25 cellular contexts compared by ENCODE assay signal in genomic region chr7:68442931-68443631, GRCh38.
DNase-seq lines count a peak whose midpoint lies in the region; ATAC-seq, FAIRE-seq and TF ChIP-seq lines count a peak whose summit lies in the region.
"Had no signal": no experiment of that assay in that cellular context is flagged by ENCODE, and none has a peak within 500 bp of the region (broad histone marks: within the 10 kb centered on the region; RNA-seq: fewer than 3 reads in every experiment).

No MANE protein-coding gene starts in this region.

- intact Hi-C loops in HepG2 (cut with micrococcal nuclease; ENCODE audit: unreplicated experiment): no loop called here
- intact Hi-C loops in right lobe of liver (cut with DNase I): no loop called here

- H4K20me1 ChIP-seq in HepG2 (ENCODE audit: insufficient read depth, low read length): no peaks in the 10 kb centered on the region
- H4K20me1 ChIP-seq: BLaER1 treated with 17β-estradiol and CSF1 and Interleukin-3, amounts not matched to agents 10 nM and 100 nM had no signal

- no TSS peak for BruUV-seq in HepG2 (replicated peaks; lab: Mats Ljungman, UMichigan)

- no peak for FAIRE-seq in HepG2 (lab: Jason Lieb, UNC)
- FAIRE-seq: A204.1, D721Med, GM12878, GM19239 had no signal

- POLR2A ChIA-PET in HepG2 (lab: Yijun Ruan, JAX): no interaction called here

- no peaks in the 10 kb centered on the region for H3K4me1 ChIP-seq in HepG2 (ENCODE audit: insufficient read depth, low read length)
- H3K4me1 ChIP-seq in right lobe of liver: no peaks in the 10 kb centered on the region
- H3K4me1 ChIP-seq in parathyroid adenoma: no peaks in the 10 kb centered on the region
- H3K4me1 ChIP-seq: BE2C; BLaER1 treated with 17β-estradiol and CSF1 and Interleukin-3, amounts not matched to agents 10 nM and 100 nM had no signal

- H3K9ac ChIP-seq in HepG2 (ENCODE audit: insufficient read depth, low read depth, low read length) (no peak overlapping the region), parathyroid adenoma (no peak overlapping the region)
- H3K9ac ChIP-seq: BLaER1 treated with 17β-estradiol and CSF1 and Interleukin-3, amounts not matched to agents 10 nM and 100 nM; GM23248 had no signal

- H3K36me3 ChIP-seq in HepG2 (replicated peaks in 1 of 2; ENCODE audit: control insufficient read depth in 1 of 2, insufficient read depth in 2 of 2, low read length in 2 of 2) (no peaks in the 10 kb centered on the region), right lobe of liver (no peaks in the 10 kb centered on the region), parathyroid adenoma (ENCODE audit: control insufficient read depth, insufficient read depth, low read length) (no peaks in the 10 kb centered on the region)
- H3K36me3 ChIP-seq: BE2C; BLaER1 treated with 17β-estradiol and CSF1 and Interleukin-3, amounts not matched to agents 10 nM and 100 nM had no signal

- CTCF ChIA-PET in HepG2 (lab: Yijun Ruan, JAX; ENCODE audit: low intra/inter-chr PET ratio, low total read pairs): no interaction called here

- no peak for TF ChIP-seq POLR2A in HepG2 (IDR thresholded peaks at IDR 0.05; ENCODE audit: insufficient read depth in 1 of 2, low read depth in 2 of 2, low read length in 2 of 2)
- TF ChIP-seq POLR2A in right lobe of liver (IDR thresholded peaks at IDR 0.05): no peak

- H3K4me3 ChIP-seq in HepG2 (replicated peaks in 1 of 3; ENCODE audit: insufficient read depth in 1 of 3, low read depth in 2 of 3, low read length in 3 of 3) (no peak overlapping the region), right lobe of liver (no peak overlapping the region), parathyroid adenoma (ENCODE audit: low read depth, low read length) (no peak overlapping the region)
- H3K4me3 ChIP-seq: BLaER1 treated with 17β-estradiol and CSF1 and Interleukin-3, amounts not matched to agents 10 nM and 100 nM; GM12878; GM23248 had no signal

- H3K79me2 ChIP-seq in HepG2 (ENCODE audit: insufficient read depth, low read length): no peaks in the 10 kb centered on the region
- H3K79me2 ChIP-seq in parathyroid adenoma: no peaks in the 10 kb centered on the region

- TF ChIP-seq EP300 in HepG2 (IDR thresholded peaks at IDR 0.05; ENCODE audit: low read depth in 2 of 2, low read length in 2 of 2) (no peak), HepG2 (CRISPR knock-in tag; IDR thresholded peaks at IDR 0.05; ENCODE audit: borderline replicate concordance) (no peak)

- DNase-seq in HepG2 (ENCODE audit: low spot score): no peak
- DNase-seq in right lobe of liver: no peak
- peak; percentile 38 for DNase-seq in NCI-H226
- DNase-seq in dedifferentiated amniotic fluid mesenchymal stem cell (ENCODE audit: extremely low spot score): no peak
- DNase-seq in activated T-cell treated with anti-CD3 and anti-CD28 coated beads, Interleukin-2, amount 50 U/mL, for 48 hours: no peak
- DNase-seq: ACHN; AML-193; BE2C; CD4-positive, alpha-beta T cell; CD8-positive, alpha-beta memory T cell; DMS 273 treated with DMSO at 0.1 percent for 48 hours; DMS79; EL; GDM1; GM23248; H9; HFFc6 had no signal

- peaks cover 32% of the 10 kb centered on the region; the same call in 1 of the 2 replicates for H3K9me3 ChIP-seq in HepG2 (ENCODE audit: low read length)
- H3K9me3 ChIP-seq in right lobe of liver: no peaks in the 10 kb centered on the region
- H3K9me3 ChIP-seq in parathyroid adenoma (ENCODE audit: control insufficient read depth, low read length): no peaks in the 10 kb centered on the region
- H3K9me3 ChIP-seq: BE2C had no signal

- H3K27me3 ChIP-seq in HepG2 (ENCODE audit: control insufficient read depth in 1 of 2, insufficient read depth in 2 of 2, low read length in 2 of 2) (no peaks in the 10 kb centered on the region), right lobe of liver (no peaks in the 10 kb centered on the region), parathyroid adenoma (ENCODE audit: control insufficient read depth, insufficient read depth, low read length) (no peaks in the 10 kb centered on the region)
- H3K27me3 ChIP-seq: BE2C; BLaER1 treated with 17β-estradiol and CSF1 and Interleukin-3, amounts not matched to agents 10 nM and 100 nM had no signal

- 28% methylated on average over 6 of the region's 6 CpGs for WGBS in HepG2 (ENCODE audit: low lambda C conversion rate)
- WGBS in right lobe of liver (ENCODE audit: insufficient coverage, low coverage, low lambda C conversion rate, missing lambda C conversion rate): 73% methylated on average over 6 of the region's 6 CpGs

- no peak overlapping the region for H3K4me2 ChIP-seq in HepG2 (ENCODE audit: low read depth, low read length)
- peak overlapping the region; percentile 17 for H3K4me2 ChIP-seq in parathyroid adenoma (ENCODE audit: low read length)
- H3K4me2 ChIP-seq: BLaER1 treated with 17β-estradiol and CSF1 and Interleukin-3, amounts not matched to agents 10 nM and 100 nM had no signal

- TF ChIP-seq CTCF in HepG2 (CRISPR knock-in tag; IDR thresholded peaks at IDR 0.05) (no peak), right lobe of liver (IDR thresholded peaks at IDR 0.05) (no peak), parathyroid adenoma (IDR thresholded peaks at IDR 0.05) (no peak)

- no peak overlapping the region for H3K27ac ChIP-seq in HepG2 (ENCODE audit: extremely low read length, insufficient read depth, low read length)
- H3K27ac ChIP-seq in right lobe of liver: no peak overlapping the region
- no peak overlapping the region for H3K27ac ChIP-seq in parathyroid adenoma
- H3K27ac ChIP-seq: 22Rv1; BLaER1 treated with 17β-estradiol and CSF1 and Interleukin-3, amounts not matched to agents 10 nM and 100 nM; GM23248 had no signal

- ATAC-seq in HepG2: no peak
- ATAC-seq in right lobe of liver: no peak
- ATAC-seq: GM12878, HCT116 had no signal

- TF ChIP-seq RAD21 in HepG2 (CRISPR knock-in tag; IDR thresholded peaks at IDR 0.05): no peak

- H2AFZ ChIP-seq in HepG2 (ENCODE audit: low read length) (no peak overlapping the region), parathyroid adenoma (no peak overlapping the region)
- H2AFZ ChIP-seq: GM23248 had no signal

- in situ Hi-C loops in HepG2 (cut with HindIII; ENCODE audit: extremely low pct_ligation_motif_present, low pct_unique_long_range_greater_than_20kb): no loop called here

TF ChIP-seq in HepG2, 621 proteins besides CTCF, POLR2A, EP300 and RAD21:
- TF ChIP-seq ISX (CRISPR knock-in tag; conservative IDR thresholded peaks at IDR 0.05) (no peak), MAFK (conservative IDR thresholded peaks at IDR 0.05 in 1 of 2, IDR thresholded peaks at IDR 0.05 in 1 of 2; ENCODE audit: low read length in 2 of 2) (peak; percentile 74 to 88), MAFF (IDR thresholded peaks at IDR 0.05; ENCODE audit: low read depth, low read length) (peak; percentile 83)
TF ChIP-seq in HepG2: peak in this region for 2.
